Comparison of ENCODE assay signal across 24 cellular contexts in genomic region chr22:29756341-29756740, GRCh38. TPM values are rescaled to one million over a fixed set of nuclear protein-coding genes. Genes with fewer than 3 reads are reported as not detected.
DNase-seq lines count a peak whose midpoint lies in the region; ATAC-seq, FAIRE-seq and TF ChIP-seq lines count a peak whose summit lies in the region.
"Had no signal": no experiment of that assay in that cellular context is flagged by ENCODE, and none has a peak within 500 bp of the region (broad histone marks: within the 10 kb centered on the region; RNA-seq: fewer than 3 reads in every experiment).

No MANE protein-coding gene starts in this region.

- no peaks in the 10 kb centered on the region for H3K9me3 ChIP-seq in H1 (ENCODE audit: insufficient read depth in 2 of 2, low read depth in 1 of 2, low read length in 1 of 2)
- no peaks in the 10 kb centered on the region for H3K9me3 ChIP-seq in gastrocnemius medialis
- H3K9me3 ChIP-seq: BLaER1, Caco-2 had no signal

- H2BK20ac ChIP-seq in H1 (ENCODE audit: low read length): no peak overlapping the region

- H3K27me3 ChIP-seq in H1 (replicated peaks in 1 of 4; ENCODE audit: control insufficient read depth in 3 of 4, extremely low read depth in 1 of 4, insufficient read depth in 3 of 4, low read length in 3 of 4): no peaks in the 10 kb centered on the region
- no peaks in the 10 kb centered on the region for H3K27me3 ChIP-seq in gastrocnemius medialis
- H3K27me3 ChIP-seq: BLaER1 had no signal

- peak overlapping the region; percentile 96; the same call in 1 of the 2 replicates for H4K8ac ChIP-seq in H1 (ENCODE audit: extremely low read depth, insufficient read depth, low read length)

- H2BK15ac ChIP-seq in H1 (ENCODE audit: low read length): no peak overlapping the region

- H3K79me2 ChIP-seq in H1 (ENCODE audit: control insufficient read depth in 1 of 2, insufficient read depth in 2 of 2, low read length in 2 of 2): no peaks in the 10 kb centered on the region

- TF ChIP-seq RAD21 in H1 (IDR thresholded peaks at IDR 0.05 in 1 of 2, conservative IDR thresholded peaks at IDR 0.05 in 1 of 2; ENCODE audit: low read depth in 2 of 2, low read length in 2 of 2): no peak

- ATAC-seq in gastrocnemius medialis: no peak
- ATAC-seq: Panc1, Right ventricle myocardium inferior had no signal

- no peak overlapping the region for H4K91ac ChIP-seq in H1 (replicated peaks; ENCODE audit: insufficient read length, low read length)

- H3K18ac ChIP-seq in H1 (ENCODE audit: extremely low read depth, low read length): no peak overlapping the region

- TF ChIP-seq CTCF in H1 (IDR thresholded peaks at IDR 0.05; ENCODE audit: control extremely low read depth in 1 of 3, insufficient read depth in 1 of 3, low read depth in 1 of 3, low read length in 3 of 3) (no peak), gastrocnemius medialis (IDR thresholded peaks at IDR 0.05 in 4 of 5, conservative IDR thresholded peaks at IDR 0.05 in 1 of 5) (no peak)

- DNase-seq in G401 (ENCODE audit: low spot score) (peak; percentile 18), M059J (ENCODE audit: low read depth) (peak; percentile 30), H1 (ENCODE audit: low read depth in 1 of 2, low spot score in 2 of 2) (no peak), gastrocnemius medialis (no peak), amygdala (lab: John Stamatoyannopoulos, UW) (no peak), DMS79 treated with DMSO at 0.1 percent for 48 hours (lab: John Stamatoyannopoulos, UW) (no peak), NCI-H2029 (lab: John Stamatoyannopoulos, UW) (no peak)
- DNase-seq: ACHN; Caco-2; CD4-positive, alpha-beta memory T cell; DMS 273 treated with DMSO at 0.1 percent for 48 hours; GF-D8; H7; HFFc6; Kasumi-1; NCI-H1092; NCI-H1436 treated with DMSO at 0.1 percent for 48 hours; NCI-H446 treated with DMSO at 0.1 percent for 48 hours; NCI-H526 treated with DMSO at 0.1 percent for 48 hours; NK-92 treated with Interleukin-12 subunit alpha and Interleukin-12 subunit beta, amount 100 ng/mL, for 24 hours had no signal

- H2AK5ac ChIP-seq in H1 (ENCODE audit: low read depth, low read length): no peak overlapping the region

- POLR2A ChIA-PET in H1 (lab: Charles Lee; ENCODE audit: partially characterized antibody): no interaction called here

- no peaks in the 10 kb centered on the region for H3K79me1 ChIP-seq in H1 (ENCODE audit: low read depth, low read length)

- no peak overlapping the region for H3K4me2 ChIP-seq in H1 (ENCODE audit: insufficient read depth in 1 of 2, low read depth in 2 of 2, low read length in 2 of 2)
- H3K4me2 ChIP-seq: BLaER1 had no signal

- no peak for TF ChIP-seq POLR2A in H1 (IDR thresholded peaks at IDR 0.05; ENCODE audit: control extremely low read depth in 1 of 2, low read depth in 2 of 2, low read length in 2 of 2)
- no peak for TF ChIP-seq POLR2A in gastrocnemius medialis (IDR thresholded peaks at IDR 0.05)

- H3K9ac ChIP-seq in H1 (replicated peaks in 1 of 4; ENCODE audit: extremely low read depth in 1 of 4, low read depth in 3 of 4, low read length in 3 of 4): no peak overlapping the region
- H3K9ac ChIP-seq: BLaER1 had no signal

- no peak overlapping the region for H4K5ac ChIP-seq in H1 (ENCODE audit: insufficient read length, low read depth, low read length)

- H3K23ac ChIP-seq in H1 (ENCODE audit: insufficient read length): no peak overlapping the region

- no peaks in the 10 kb centered on the region for H3K23me2 ChIP-seq in H1 (ENCODE audit: low read depth, low read length)

- peaks cover 0 to 1% of the 10 kb centered on the region in 2 experiments for H4K20me1 ChIP-seq in H1 (replicated peaks in 1 of 2; ENCODE audit: control insufficient read depth in 1 of 2, insufficient read depth in 2 of 2, low read length in 2 of 2)

- intact Hi-C loops in gastrocnemius medialis (cut with DNase I; ENCODE audit: low total_unique reads): no loop called here

- no peak overlapping the region for H3K56ac ChIP-seq in H1 (replicated peaks; ENCODE audit: insufficient read length, low read depth, low read length)

- in situ Hi-C loops in G401 (cut with HindIII; ENCODE audit: low sequenced_read_pairs) (no loop called here), gastrocnemius medialis (cut with MboI; ENCODE audit: low sequenced_read_pairs in 4 of 4) (no loop called here)

- H3K4me1 ChIP-seq in H1 (replicated peaks in 1 of 4; ENCODE audit: control insufficient read depth in 3 of 4, insufficient read depth in 4 of 4, low read length in 3 of 4) (peaks cover 0 to 2% (median 0%) of the 10 kb centered on the region in 4 experiments; a peak in 2 of 7 replicates), gastrocnemius medialis (peaks cover 45% of the 10 kb centered on the region in 2 donors)
- H3K4me1 ChIP-seq: Caco-2 had no signal

- H3K36me3 ChIP-seq in H1 (ENCODE audit: control insufficient read depth in 2 of 4, insufficient read depth in 4 of 4, low read length in 3 of 4): no peaks in the 10 kb centered on the region
- no peaks in the 10 kb centered on the region for H3K36me3 ChIP-seq in gastrocnemius medialis

- no peak overlapping the region for H3K4ac ChIP-seq in H1 (replicated peaks; ENCODE audit: insufficient read length, low read depth, low read length)

- no peak overlapping the region for H2BK5ac ChIP-seq in H1 (ENCODE audit: low read depth, low read length)

- no peak for TF ChIP-seq EP300 in H1 (IDR thresholded peaks at IDR 0.05; ENCODE audit: borderline replicate concordance in 1 of 2, low read depth in 2 of 2, low read length in 2 of 2)

- H2BK120ac ChIP-seq in H1 (replicated peaks; ENCODE audit: low read depth, low read length): no peak overlapping the region

- no peak overlapping the region for H2BK12ac ChIP-seq in H1 (ENCODE audit: low read depth, low read length)

- no peak overlapping the region for H3K14ac ChIP-seq in H1 (ENCODE audit: insufficient read length)

- H3K27ac ChIP-seq in H1 (ENCODE audit: low read depth, low read length): no peak overlapping the region
- H3K27ac ChIP-seq in gastrocnemius medialis: peak overlapping the region; percentile 62 to 74 (median 66)
- H3K27ac ChIP-seq: BLaER1 had no signal

- 86% methylated on average over 7 of the region's 7 CpGs; no CpG with 5 or more reads in 1 of the 2 experiments for WGBS in H1 (ENCODE audit: extremely low coverage in 1 of 2, insufficient coverage in 1 of 2, insufficient read length in 1 of 2, insufficient replicate concordance in 2 of 2, low coverage in 1 of 2, low lambda C conversion rate in 2 of 2, missing lambda C conversion rate in 1 of 2), 2 experiments

- H3K4me3 ChIP-seq in H1 (ENCODE audit: extremely low read depth in 1 of 4, insufficient read depth in 2 of 4, low read depth in 3 of 4, low read length in 4 of 4) (no peak overlapping the region), gastrocnemius medialis (no peak overlapping the region)
- H3K4me3 ChIP-seq: BLaER1 had no signal

- FAIRE-seq in H1 (lab: Jason Lieb, UNC): no peak

- no peak overlapping the region for H2AFZ ChIP-seq in H1 (ENCODE audit: low read length)

- CTCF ChIA-PET in H1 (lab: Charles Lee; ENCODE audit: partially characterized antibody): interaction anchor here (1.0 to 1.5 kb wide), 4 partner anchors 16 to 131 kb away, joined by 3 to 4 read pairs (median 4); no protein-coding TSS in a partner anchor

TF ChIP-seq in H1, 55 proteins besides CTCF, POLR2A, EP300 and RAD21 (continues in another document):
- TF ChIP-seq TAF1 (IDR thresholded peaks at IDR 0.05; ENCODE audit: low read depth, low read length): no peak

RNA-seq across cellular contexts. Expression of gene ZMAT5, which starts 10.5 kb away (rescaled TPM):
- total RNA-seq in G401 (2014; rRNA removed; shearing (Covaris generic)): 28.7 and 30.0 TPM in 2 replicates
- 19.4 and 27.5 TPM in 2 replicates for total RNA-seq in M059J (2014; rRNA removed; shearing (Covaris generic))
- 13.8 and 14.0 TPM in 2 replicates for total RNA-seq in H1 (2021; fragmentation: NEBNext Ultra II Directional; extraction: Animal tissue kit (Norgen Biotek cat#: 25700))
- 35.6 and 38.3 TPM in 2 replicates for polyA plus RNA-seq in H1 (2011; rRNA removed)
- polyA plus RNA-seq in H1 (2011; cell fraction: cytosol; rRNA removed): 26.0 TPM
- polyA plus RNA-seq in H1 (2011; cell fraction: nucleus; rRNA removed): 22.7 TPM
- 8.0 to 18.7 TPM (median 17.5 TPM) in 4 replicates for polyA plus RNA-seq in H1 (2012, experiment 1 of 2)
- 28.9 TPM for polyA plus RNA-seq in H1 (2012, experiment 2 of 2)
- 14.2 TPM for polyA plus RNA-seq in H1 (2013, experiment 1 of 2)
- polyA plus RNA-seq in H1 (2013, experiment 2 of 2): 13.4 TPM
- 5.7 and 8.4 TPM in 2 replicates for polyA minus RNA-seq in H1 (2011; rRNA and poly(A)+ RNA removed)
- polyA minus RNA-seq in H1 (2011; cell fraction: cytosol; rRNA and poly(A)+ RNA removed): 3.3 TPM
- 6.4 TPM for polyA minus RNA-seq in H1 (2011; cell fraction: nucleus; rRNA and poly(A)+ RNA removed)
- 10 to 100 TPM; 23.8 to 38.6 (median 33.8) TPM for total RNA-seq in gastrocnemius medialis

RNA-seq across cellular contexts. Expression of gene UQCR10, which starts 10.8 kb away (rescaled TPM):
- total RNA-seq in G401 (2014; rRNA removed; shearing (Covaris generic)): 114 and 138 TPM in 2 replicates
- total RNA-seq in M059J (2014; rRNA removed; shearing (Covaris generic)): 126 and 140 TPM in 2 replicates
- total RNA-seq in H1 (2021; fragmentation: NEBNext Ultra II Directional; extraction: Animal tissue kit (Norgen Biotek cat#: 25700)): 102 and 106 TPM in 2 replicates
- polyA plus RNA-seq in H1 (2011; rRNA removed): 253 and 260 TPM in 2 replicates
- 192 TPM for polyA plus RNA-seq in H1 (2011; cell fraction: cytosol; rRNA removed)
- polyA plus RNA-seq in H1 (2011; cell fraction: nucleus; rRNA removed): 141 TPM
- polyA plus RNA-seq in H1 (2012, experiment 1 of 2): 152 to 189 TPM (median 187 TPM) in 4 replicates
- 132 TPM for polyA plus RNA-seq in H1 (2012, experiment 2 of 2)
- polyA plus RNA-seq in H1 (2013, experiment 1 of 2): 123 TPM
- 125 TPM for polyA plus RNA-seq in H1 (2013, experiment 2 of 2)
- 52.2 and 80.8 TPM in 2 replicates for polyA minus RNA-seq in H1 (2011; rRNA and poly(A)+ RNA removed)
- polyA minus RNA-seq in H1 (2011; cell fraction: cytosol; rRNA and poly(A)+ RNA removed): 63.9 TPM
- polyA minus RNA-seq in H1 (2011; cell fraction: nucleus; rRNA and poly(A)+ RNA removed): 56.3 TPM
- total RNA-seq in gastrocnemius medialis: 100 to 1,000 TPM; 119 to 261 (median 179) TPM

RNA-seq across cellular contexts. Expression of gene CABP7, which starts 36.5 kb away (rescaled TPM):
- total RNA-seq in G401 (2014; rRNA removed; shearing (Covaris generic)): 1.5 and 2.8 TPM in 2 replicates
- total RNA-seq in M059J (2014; rRNA removed; shearing (Covaris generic)): 0.52 and 1.7 TPM in 2 replicates
- total RNA-seq in H1 (2021; fragmentation: NEBNext Ultra II Directional; extraction: Animal tissue kit (Norgen Biotek cat#: 25700)): 0.20 and 0.34 TPM in 2 replicates
- 0.36 and 1.0 TPM in 2 replicates for polyA plus RNA-seq in H1 (2011; rRNA removed)
- 0.92 TPM for polyA plus RNA-seq in H1 (2011; cell fraction: cytosol; rRNA removed)
- polyA plus RNA-seq in H1 (2011; cell fraction: nucleus; rRNA removed): 1.5 TPM
- polyA plus RNA-seq in H1 (2012, experiment 1 of 2): 0.41 to 0.54 TPM (median 0.45 TPM) in 4 replicates
- 0.33 TPM for polyA plus RNA-seq in H1 (2012, experiment 2 of 2)
- 0.06 TPM for polyA plus RNA-seq in H1 (2013, experiment 1 of 2)
- polyA plus RNA-seq in H1 (2013, experiment 2 of 2): 0.09 TPM
- 0.10 and 0.60 TPM in 2 replicates for polyA minus RNA-seq in H1 (2011; rRNA and poly(A)+ RNA removed)
- 0.51 TPM for polyA minus RNA-seq in H1 (2011; cell fraction: cytosol; rRNA and poly(A)+ RNA removed)
- 0.50 TPM for polyA minus RNA-seq in H1 (2011; cell fraction: nucleus; rRNA and poly(A)+ RNA removed)
- total RNA-seq in gastrocnemius medialis: not detected
- total RNA-seq: Caco-2; CD4-positive, alpha-beta memory T cell; H7; HFFc6; Right ventricle myocardium inferior; SK-MEL-5 had no signal

Comparison
In these comparisons a context has a peak if more than half of its experiments do, and no peak if none do; other contexts are left out.
1. DNase-seq: peak in G401 (single experiment) and M059J (single experiment); none in H1 (0 of 2), gastrocnemius medialis (0 of 2), amygdala (0 of 56), DMS79 treated with DMSO at 0.1 percent for 48 hours (single experiment) and NCI-H2029 (single experiment).